Comparison of ENCODE assay signal across 15 cellular contexts in the genomic region with DNA sequence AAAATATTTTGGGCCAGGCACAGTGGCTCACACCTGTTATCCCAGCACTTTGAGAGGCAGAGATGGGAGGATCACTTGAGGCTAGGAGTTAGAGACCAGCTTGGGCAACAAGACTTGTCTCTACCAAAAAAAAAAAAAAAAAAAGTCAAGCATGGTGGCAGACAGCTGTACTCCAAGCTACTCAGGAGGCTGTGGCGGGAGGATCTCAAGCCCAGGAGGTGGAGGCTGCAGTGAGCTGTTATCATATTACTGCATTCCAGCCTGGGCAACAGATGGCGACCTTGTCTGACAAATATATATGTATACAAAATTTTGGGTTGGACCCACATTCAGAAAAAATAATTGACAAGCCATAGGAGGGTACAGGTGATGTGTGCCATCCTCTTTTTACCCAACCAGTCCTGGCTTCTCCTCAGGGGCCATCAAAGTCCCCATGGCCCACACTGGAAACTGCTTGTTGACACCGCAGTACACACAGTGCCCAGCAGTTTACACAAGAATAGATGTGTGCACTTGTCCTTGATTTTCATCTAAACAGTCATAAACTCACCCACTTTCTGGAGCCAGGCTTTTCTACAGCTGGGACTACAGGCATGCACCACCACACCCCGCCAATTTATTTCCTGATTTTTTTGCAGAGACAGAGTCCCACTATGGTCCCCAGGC. TPM values are rescaled to one million over a fixed set of nuclear protein-coding genes. Genes with fewer than 3 reads are reported as not detected.
A peak's percentile ranks its signal among the peaks of the same experiment; 100 is the strongest.
DNase-seq lines count a peak whose midpoint lies in the region; ATAC-seq and TF ChIP-seq lines count a peak whose summit lies in the region.
"Had no signal": no experiment of that assay in that cellular context is flagged by ENCODE, and none has a peak within 500 bp of the region (broad histone marks: within the 10 kb centered on the region; RNA-seq: fewer than 3 reads in every experiment).

No MANE protein-coding gene starts in this region.

- ATAC-seq in activated CD8-positive, alpha-beta memory T cell treated with anti-CD3 and anti-CD28 coated beads, Interleukin-2, amount 10 ng/mL, durations not matched to agents 7 days and 5 days, result no peak
- ATAC-seq in GM21529 (IDR thresholded peaks at IDR 0.05; ENCODE audit: unreplicated experiment), result no peak
- no peak for ATAC-seq in HG02588 (IDR thresholded peaks at IDR 0.05; ENCODE audit: unreplicated experiment)
- ATAC-seq in omental fat pad (ENCODE audit: low FRiP score), result no peak
- ATAC-seq: pancreas had no signal

- no peak overlapping the region for H2AFZ ChIP-seq in PC-9

- H3K9me2 ChIP-seq in PC-9 (ENCODE audit: insufficient read depth), result no peaks in the 10 kb centered on the region

- no peaks in the 10 kb centered on the region for H3K27me3 Mint-ChIP-seq in activated CD8-positive, alpha-beta memory T cell treated with anti-CD3 and anti-CD28 coated beads, Interleukin-2, amount 10 ng/mL, durations not matched to agents 7 days and 5 days
- H3K27me3 Mint-ChIP-seq in endothelial cell (ENCODE audit: unreplicated experiment), result peaks cover 18% of the 10 kb centered on the region
- H3K27me3 Mint-ChIP-seq in progenitor cell of endocrine pancreas, result no peaks in the 10 kb centered on the region

- H4K20me1 ChIP-seq in PC-9 (ENCODE audit: insufficient read depth), result peaks cover 9% of the 10 kb centered on the region; the same call in 1 of the 2 replicates

- POLR2A ChIA-PET in PC-9 (lab: Charles Lee; ENCODE audit: unreplicated experiment), result no interaction called here

- H3K36me3 ChIP-seq in PC-9 (ENCODE audit: low read depth), result no peaks in the 10 kb centered on the region

- peaks cover 14% of the 10 kb centered on the region for H3K36me3 Mint-ChIP-seq in activated CD8-positive, alpha-beta memory T cell treated with anti-CD3 and anti-CD28 coated beads, Interleukin-2, amount 10 ng/mL, durations not matched to agents 7 days and 5 days
- H3K36me3 Mint-ChIP-seq in endothelial cell (ENCODE audit: low read depth, unreplicated experiment) (peaks cover 31% of the 10 kb centered on the region), progenitor cell of endocrine pancreas (ENCODE audit: insufficient read depth) (no peaks in the 10 kb centered on the region)

- no peak overlapping the region for H3K4me3 Mint-ChIP-seq in activated CD8-positive, alpha-beta memory T cell treated with anti-CD3 and anti-CD28 coated beads, Interleukin-2, amount 10 ng/mL, durations not matched to agents 7 days and 5 days
- peak overlapping the region; percentile 62 for H3K4me3 Mint-ChIP-seq in endothelial cell (ENCODE audit: unreplicated experiment)
- H3K4me3 Mint-ChIP-seq in progenitor cell of endocrine pancreas (ENCODE audit: low read depth), result peak overlapping the region; percentile 44

- peaks cover 2% of the 10 kb centered on the region; the same call in 1 of the 2 replicates for H3F3A ChIP-seq in PC-9 (ENCODE audit: insufficient read depth, low read depth)

- no peaks in the 10 kb centered on the region for H3K27me3 ChIP-seq in PC-9 (ENCODE audit: insufficient read depth, low read depth)
- H3K27me3 ChIP-seq: pancreas had no signal

- H3K79me2 ChIP-seq in PC-9 (ENCODE audit: low read depth), result peaks cover 39% of the 10 kb centered on the region

- CTCF ChIA-PET in activated CD8-positive, alpha-beta memory T cell treated with anti-CD3 and anti-CD28 coated beads, Interleukin-2, amount 10 ng/mL, durations not matched to agents 7 days and 5 days (lab: Charles Lee), result interaction anchor here (0.7 to 1.6 kb wide), 5 partner anchors 10 to 511 kb away, joined by 3 to 5 read pairs (median 3); no protein-coding TSS in a partner anchor
- CTCF ChIA-PET in PC-9 (lab: Charles Lee), result no interaction called here

- TF ChIP-seq CTCF in PC-9 (conservative IDR thresholded peaks at IDR 0.05) (no peak), endothelial cell (IDR thresholded peaks at IDR 0.05; ENCODE audit: unreplicated experiment) (no peak), progenitor cell of endocrine pancreas (IDR thresholded peaks at IDR 0.05; ENCODE audit: unreplicated experiment) (no peak), omental fat pad (IDR thresholded peaks at IDR 0.05) (no peak)

- H3K27ac ChIP-seq in PC-9, result no peak overlapping the region
- H3K27ac ChIP-seq: HL-60, pancreas had no signal

- H3K4me1 ChIP-seq in PC-9 (replicated peaks; ENCODE audit: insufficient read depth), result peaks cover 20% of the 10 kb centered on the region

- intact Hi-C loops in PC-9 (cut with micrococcal nuclease; ENCODE audit: unreplicated experiment), result loop anchor here (10.0 kb wide), 1 partner anchor 422 kb away; no protein-coding TSS in a partner anchor

- H3K9me3 Mint-ChIP-seq in activated CD8-positive, alpha-beta memory T cell treated with anti-CD3 and anti-CD28 coated beads, Interleukin-2, amount 10 ng/mL, durations not matched to agents 7 days and 5 days (ENCODE audit: low read depth), result no peaks in the 10 kb centered on the region
- H3K9me3 Mint-ChIP-seq in endothelial cell (ENCODE audit: unreplicated experiment), result no peaks in the 10 kb centered on the region
- no peaks in the 10 kb centered on the region for H3K9me3 Mint-ChIP-seq in progenitor cell of endocrine pancreas (ENCODE audit: low read depth)

- BruUV-seq in PC-9 (replicated peaks; lab: Mats Ljungman, UMichigan), result no TSS peak

- DNase-seq in activated CD8-positive, alpha-beta memory T cell treated with anti-CD3 and anti-CD28 coated beads, Interleukin-2, amount 10 ng/mL, durations not matched to agents 7 days and 5 days, result no peak
- DNase-seq in activated CD8-positive, alpha-beta memory T cell treated with anti-CD3 and anti-CD28 coated beads, Interleukin-2, amount 50 U/mL, for 48 hours, result no peak
- DNase-seq in PC-9 (no peak), endothelial cell (ENCODE audit: low spot score) (no peak), progenitor cell of endocrine pancreas (ENCODE audit: low spot score, unreplicated experiment) (no peak), omental fat pad (ENCODE audit: low spot score) (no peak)
- DNase-seq: GF-D8; NCI-H1048; NCI-H510A treated with DMSO at 0.1 percent for 48 hours; stimulated activated CD4-positive, alpha-beta T cell treated with anti-CD3 and anti-CD28 coated beads, Interleukin-4, amount 100 ng/mL, for 1 hour had no signal

- H3K27ac Mint-ChIP-seq in activated CD8-positive, alpha-beta memory T cell treated with anti-CD3 and anti-CD28 coated beads, Interleukin-2, amount 10 ng/mL, durations not matched to agents 7 days and 5 days, result peak overlapping the region; percentile 33
- H3K27ac Mint-ChIP-seq in endothelial cell (ENCODE audit: unreplicated experiment) (peak overlapping the region; percentile 42), progenitor cell of endocrine pancreas (no peak overlapping the region)

- peaks cover 47% of the 10 kb centered on the region for H3K4me1 Mint-ChIP-seq in activated CD8-positive, alpha-beta memory T cell treated with anti-CD3 and anti-CD28 coated beads, Interleukin-2, amount 10 ng/mL, durations not matched to agents 7 days and 5 days
- H3K4me1 Mint-ChIP-seq in endothelial cell (ENCODE audit: unreplicated experiment) (peaks cover 25% of the 10 kb centered on the region), progenitor cell of endocrine pancreas (ENCODE audit: low read depth) (peaks cover 22% of the 10 kb centered on the region)

- no peak overlapping the region for H3K4me3 ChIP-seq in PC-9

- no peaks in the 10 kb centered on the region for H3K9me3 ChIP-seq in PC-9 (ENCODE audit: insufficient read depth, low read depth)
- H3K9me3 ChIP-seq: pancreas had no signal

- peak overlapping the region; percentile 98; the same call in 1 of the 2 replicates for H3K4me2 ChIP-seq in PC-9

RNA-seq across cellular contexts. Expression of gene CES2, which starts 1.7 kb away (rescaled TPM):
- 10 to 100 TPM; 34.1 to 35.5 TPM for total RNA-seq in activated CD8-positive, alpha-beta memory T cell treated with anti-CD3 and anti-CD28 coated beads, Interleukin-2, amount 10 ng/mL, durations not matched to agents 7 days and 5 days
- total RNA-seq in PC-9 (2021) (32.8 and 35.1 TPM in 2 replicates), endothelial cell (ENCODE audit: unreplicated experiment) (26.7 TPM), progenitor cell of endocrine pancreas (39.2 and 43.9 TPM in 2 replicates), omental fat pad (10 to 100 TPM; 25.1 to 34.3 (median 28.1) TPM)

RNA-seq across cellular contexts. Expression of gene CIAO2B, which starts 2.8 kb away (rescaled TPM):
- total RNA-seq in activated CD8-positive, alpha-beta memory T cell treated with anti-CD3 and anti-CD28 coated beads, Interleukin-2, amount 10 ng/mL, durations not matched to agents 7 days and 5 days, result 100 to 1,000 TPM; 124 to 131 TPM
- total RNA-seq in PC-9 (2021), result 81.7 and 87.1 TPM in 2 replicates
- total RNA-seq in endothelial cell (ENCODE audit: unreplicated experiment), result 38.8 TPM
- 58.1 and 59.9 TPM in 2 replicates for total RNA-seq in progenitor cell of endocrine pancreas
- 10 to 100 TPM; 50.4 to 86.8 (median 70.4) TPM for total RNA-seq in omental fat pad

RNA-seq across cellular contexts. Expression of gene RRAD, which starts 11.7 kb away (rescaled TPM):
- total RNA-seq in activated CD8-positive, alpha-beta memory T cell treated with anti-CD3 and anti-CD28 coated beads, Interleukin-2, amount 10 ng/mL, durations not matched to agents 7 days and 5 days, result 1 to 10 TPM in 1 of 2 experiments, under 1 TPM in 1; 0.55 to 2.5 TPM
- total RNA-seq in PC-9 (2021), result 0.24 TPM in 1 of 2 replicates, not detected in the other
- not detected for total RNA-seq in endothelial cell (ENCODE audit: unreplicated experiment)
- 0.27 and 0.36 TPM in 2 replicates for total RNA-seq in progenitor cell of endocrine pancreas
- 10 to 100 TPM in 3 of 4 donors, 1 to 10 TPM in 1; 3.8 to 21.0 (median 11.9) TPM for total RNA-seq in omental fat pad

RNA-seq across cellular contexts. Expression of gene CDH16, which starts 18.3 kb away (rescaled TPM):
- not detected for total RNA-seq in activated CD8-positive, alpha-beta memory T cell treated with anti-CD3 and anti-CD28 coated beads, Interleukin-2, amount 10 ng/mL, durations not matched to agents 7 days and 5 days
- not detected in 2 replicates for total RNA-seq in PC-9 (2021)
- not detected for total RNA-seq in endothelial cell (ENCODE audit: unreplicated experiment)
- not detected in 2 replicates for total RNA-seq in progenitor cell of endocrine pancreas
- total RNA-seq in omental fat pad, result not detected
- total RNA-seq: pancreas, subcutaneous adipose tissue had no signal

RNA-seq across cellular contexts. Expression of gene CES3, which starts 24.0 kb away (rescaled TPM):
- 1 to 10 TPM; 2.3 to 4.5 TPM for total RNA-seq in activated CD8-positive, alpha-beta memory T cell treated with anti-CD3 and anti-CD28 coated beads, Interleukin-2, amount 10 ng/mL, durations not matched to agents 7 days and 5 days
- total RNA-seq in PC-9 (2021), result 9.1 and 10.1 TPM in 2 replicates
- total RNA-seq in endothelial cell (ENCODE audit: unreplicated experiment), result 2.5 TPM
- 2.7 and 4.8 TPM in 2 replicates for total RNA-seq in progenitor cell of endocrine pancreas
- total RNA-seq in omental fat pad, result 1 to 10 TPM in 1 of 4 donors, under 1 TPM in 3; 0.31 to 1.6 (median 0.84) TPM
